ENCODE assay signal across 17 cellular contexts in the genomic region with DNA sequence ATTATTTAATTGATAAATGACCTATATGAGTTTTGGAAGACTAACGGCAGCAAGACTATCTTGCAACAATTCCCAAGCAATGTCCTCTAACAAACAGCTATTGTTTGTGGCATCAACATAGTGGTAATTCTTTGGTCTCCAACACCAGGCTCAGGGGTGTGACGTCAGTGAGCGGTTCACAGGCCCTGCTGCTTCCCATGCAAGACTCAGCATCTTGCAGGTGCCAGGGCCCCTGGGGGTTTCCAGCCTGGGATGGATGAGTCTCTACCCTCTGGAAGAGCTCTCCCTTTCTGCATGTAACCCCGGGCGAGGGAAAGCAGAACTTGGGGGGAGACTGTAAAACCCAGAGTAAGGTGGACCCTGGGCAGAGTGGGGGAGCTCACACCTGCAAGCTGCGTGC.
DNase-seq lines count a peak whose midpoint lies in the region; ATAC-seq and TF ChIP-seq lines count a peak whose summit lies in the region.
"Had no signal": no experiment of that assay in that cellular context is flagged by ENCODE, and none has a peak within 500 bp of the region (broad histone marks: within the 10 kb centered on the region; RNA-seq: fewer than 3 reads in every experiment).

No MANE protein-coding gene starts in this region.

- intact Hi-C loops in heart right ventricle (cut with DNase I), result no loop called here

- H3K4me1 ChIP-seq in right atrium auricular region (peaks cover 0 to 17% of the 10 kb centered on the region in 2 donors), heart right ventricle (peaks cover 0 to 15% (median 13%) of the 10 kb centered on the region in 9 donors)

- H3K9me3 Mint-ChIP-seq in nephron progenitor cell, result peaks cover 19% of the 10 kb centered on the region

- H3K4me3 ChIP-seq in right atrium auricular region (no peak overlapping the region), heart right ventricle (no peak overlapping the region)
- H3K4me3 ChIP-seq: K562 had no signal

- TF ChIP-seq CTCF in right atrium auricular region (IDR thresholded peaks at IDR 0.05), result no peak
- no peak for TF ChIP-seq CTCF in heart right ventricle (IDR thresholded peaks at IDR 0.05)
- TF ChIP-seq CTCF in nephron progenitor cell (IDR thresholded peaks at IDR 0.05), result no peak

- no peak overlapping the region for H3K27ac Mint-ChIP-seq in nephron progenitor cell

- no peak for ATAC-seq in heart right ventricle
- ATAC-seq: HCT116, K562 had no signal

- H3K27ac ChIP-seq in right atrium auricular region (no peak overlapping the region), heart right ventricle (no peak overlapping the region)
- H3K27ac ChIP-seq: C4-2B, RWPE1 had no signal

- H3K36me3 ChIP-seq in right atrium auricular region, result no peaks in the 10 kb centered on the region
- H3K36me3 ChIP-seq in heart right ventricle, result no peaks in the 10 kb centered on the region

- peak; percentile 21 for DNase-seq in right atrium auricular region (ENCODE audit: low spot score)
- no peak for DNase-seq in heart right ventricle
- DNase-seq in globus pallidus (ENCODE audit: low spot score), result peak; percentile 79
- no peak for DNase-seq in nephron progenitor cell
- no peak for DNase-seq in cerebellar nuclear complex (lab: John Stamatoyannopoulos, UW)
- DNase-seq in NCI-H524 (lab: John Stamatoyannopoulos, UW), result no peak
- DNase-seq in NK-92 (lab: John Stamatoyannopoulos, UW; ENCODE audit: unreplicated experiment), result no peak
- DNase-seq in HK-2 (ENCODE audit: unreplicated experiment), result no peak
- DNase-seq: 8988T, EL, NCI-H2107, NCI-H345, NCI-H69 had no signal

- H3K9me3 ChIP-seq in right atrium auricular region, result no peaks in the 10 kb centered on the region
- H3K9me3 ChIP-seq in heart right ventricle, result peaks cover 0 to 8% (median 0%) of the 10 kb centered on the region in 11 donors

- H3K4me1 Mint-ChIP-seq in nephron progenitor cell, result peaks cover 24% of the 10 kb centered on the region

- 72 to 74% methylated on average over 6 of the region's 6 CpGs for WGBS in heart right ventricle, 2 donors

- H3K4me3 Mint-ChIP-seq in nephron progenitor cell, result peak overlapping the region; percentile 55

- H3K36me3 Mint-ChIP-seq in nephron progenitor cell (ENCODE audit: low read depth), result no peaks in the 10 kb centered on the region

- H3K27me3 Mint-ChIP-seq in nephron progenitor cell (ENCODE audit: low read depth, poor library complexity), result peaks cover 61% of the 10 kb centered on the region

- H3K27me3 ChIP-seq in right atrium auricular region (peaks cover 0 to 11% of the 10 kb centered on the region in 2 donors), heart right ventricle (peaks cover 9 to 64% (median 52%) of the 10 kb centered on the region in 7 donors)

Comparison
In these comparisons a context has a peak if more than half of its experiments do, and no peak if none do; other contexts are left out.
1. DNase-seq: peak in right atrium auricular region (single experiment) and globus pallidus (single experiment); none in heart right ventricle (0 of 2), nephron progenitor cell (single experiment), cerebellar nuclear complex (0 of 2), NCI-H524 (0 of 2), NK-92 (single experiment) and HK-2 (single experiment).